21 cellular contexts compared by ENCODE assay signal in the genomic region with DNA sequence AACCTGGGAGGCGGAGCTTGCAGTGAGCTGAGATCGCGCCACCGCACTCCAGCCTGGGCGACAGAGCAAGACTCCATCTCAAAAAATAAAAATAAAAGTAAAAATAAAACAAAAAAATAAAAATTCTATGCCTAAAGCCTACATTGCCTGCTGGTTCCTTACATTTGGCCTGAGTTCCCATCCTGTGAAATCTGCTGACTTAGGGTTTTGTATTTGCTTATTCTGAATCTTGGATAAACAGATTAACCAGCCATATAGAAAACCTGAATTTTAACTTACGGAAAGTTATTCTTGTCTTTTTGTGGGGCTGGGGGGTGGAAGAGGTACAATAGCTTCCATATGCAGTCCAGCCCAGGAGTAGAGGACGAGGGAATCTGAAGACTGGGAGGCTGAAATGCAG.
DNase-seq lines count a peak whose midpoint lies in the region; ATAC-seq, FAIRE-seq and TF ChIP-seq lines count a peak whose summit lies in the region.
"Had no signal": no experiment of that assay in that cellular context is flagged by ENCODE, and none has a peak within 500 bp of the region (broad histone marks: within the 10 kb centered on the region; RNA-seq: fewer than 3 reads in every experiment).

No MANE protein-coding gene starts in this region.

- H4K5ac ChIP-seq in IMR-90 (ENCODE audit: low read depth, low read length): no peak overlapping the region
- no peak overlapping the region for H4K5ac ChIP-seq in H1 (ENCODE audit: insufficient read length, low read depth, low read length)

- TF ChIP-seq POLR2A in IMR-90 (IDR thresholded peaks at IDR 0.05; ENCODE audit: low read depth, low read length) (no peak), H1 (IDR thresholded peaks at IDR 0.05; ENCODE audit: control extremely low read depth in 1 of 2, low read depth in 2 of 2, low read length in 2 of 2) (no peak)

- H3K27ac Mint-ChIP-seq in natural killer cell: no peak overlapping the region
- H3K27ac Mint-ChIP-seq in natural killer cell treated with Interleukin-12 subunit alpha and Interleukin-12 subunit beta and Interleukin-15 and Interleukin-18, amount 100 ng/mL, for 72 hours: peak overlapping the region in 1 of 2 donors; percentile 24
- H3K27ac Mint-ChIP-seq: B cell; CD4-positive, alpha-beta T cell; CD8-positive, alpha-beta T cell had no signal

- no peak overlapping the region for H3K18ac ChIP-seq in IMR-90 (ENCODE audit: low read depth, low read length)
- no peak overlapping the region for H3K18ac ChIP-seq in H1 (ENCODE audit: extremely low read depth, low read length)

- ATAC-seq in natural killer cell (no peak), IMR-90 (ENCODE audit: low read depth) (no peak)
- ATAC-seq in natural killer cell treated with Interleukin-12 subunit alpha and Interleukin-12 subunit beta and Interleukin-15 and Interleukin-18, amount 100 ng/mL, for 72 hours: no peak
- ATAC-seq: CD8-positive, alpha-beta T cell had no signal

- H3K4me2 ChIP-seq in IMR-90 (ENCODE audit: low read depth, low read length): no peak overlapping the region
- H3K4me2 ChIP-seq in H1 (ENCODE audit: insufficient read depth in 1 of 2, low read depth in 2 of 2, low read length in 2 of 2): no peak overlapping the region
- H3K4me2 ChIP-seq: BLaER1 treated with 17β-estradiol and CSF1 and Interleukin-3, amounts not matched to agents 10 nM and 100 nM had no signal

- H3K36me3 ChIP-seq in IMR-90 (ENCODE audit: control insufficient read depth, insufficient read depth, low read length) (no peaks in the 10 kb centered on the region), H1 (ENCODE audit: control insufficient read depth in 2 of 4, insufficient read depth in 4 of 4, low read length in 3 of 4) (no peaks in the 10 kb centered on the region)

- H3K14ac ChIP-seq in IMR-90 (replicated peaks; ENCODE audit: low read depth, low read length) (no peak overlapping the region), H1 (ENCODE audit: insufficient read length) (no peak overlapping the region)

- in situ Hi-C loops in IMR-90 (cut with MboI; ENCODE audit: low sequenced_read_pairs): no loop called here

- H3K36me3 Mint-ChIP-seq in natural killer cell: no peaks in the 10 kb centered on the region
- no peaks in the 10 kb centered on the region for H3K36me3 Mint-ChIP-seq in natural killer cell treated with Interleukin-12 subunit alpha and Interleukin-12 subunit beta and Interleukin-15 and Interleukin-18, amount 100 ng/mL, for 72 hours
- H3K36me3 Mint-ChIP-seq: CD8-positive, alpha-beta T cell had no signal

- H3K9me3 ChIP-seq in IMR-90 (ENCODE audit: control insufficient read depth, insufficient read depth, low read length): no peaks in the 10 kb centered on the region
- no peaks in the 10 kb centered on the region for H3K9me3 ChIP-seq in H1 (ENCODE audit: insufficient read depth in 2 of 2, low read depth in 1 of 2, low read length in 1 of 2)
- H3K9me3 ChIP-seq: BLaER1 treated with 17β-estradiol and CSF1 and Interleukin-3, amounts not matched to agents 10 nM and 100 nM; Caco-2 had no signal

- H2BK20ac ChIP-seq in IMR-90 (ENCODE audit: low read depth, low read length): no peak overlapping the region
- no peak overlapping the region for H2BK20ac ChIP-seq in H1 (ENCODE audit: low read length)

- H3K79me2 ChIP-seq in H1 (ENCODE audit: control insufficient read depth in 1 of 2, insufficient read depth in 2 of 2, low read length in 2 of 2): no peaks in the 10 kb centered on the region

- DNase-seq in natural killer cell (no peak), IMR-90 (no peak), H1 (ENCODE audit: low read depth in 1 of 2, low spot score in 2 of 2) (no peak), kidney tubule cell (ENCODE audit: low spot score) (no peak)
- DNase-seq in natural killer cell treated with Interleukin-12 subunit alpha and Interleukin-12 subunit beta and Interleukin-15 and Interleukin-18, amount 100 ng/mL, for 72 hours (ENCODE audit: low spot score): no peak
- DNase-seq in NK-92 treated with Interleukin-12 subunit alpha and Interleukin-12 subunit beta, amount 100 ng/mL, for 24 hours (lab: John Stamatoyannopoulos, UW): no peak
- DNase-seq: 8988T; AML-193; Caco-2; Calu3; CD4-positive, alpha-beta T cell; CD8-positive, alpha-beta T cell; DMS79 treated with DMSO at 0.1 percent for 48 hours; GF-D8 had no signal

- TF ChIP-seq CTCF in natural killer cell (IDR thresholded peaks at IDR 0.05) (no peak), IMR-90 (conservative IDR thresholded peaks at IDR 0.05; ENCODE audit: low read depth, low read length) (no peak), H1 (IDR thresholded peaks at IDR 0.05; ENCODE audit: control extremely low read depth in 1 of 3, insufficient read depth in 1 of 3, low read depth in 1 of 3, low read length in 3 of 3) (no peak)

- H3K23ac ChIP-seq in IMR-90 (ENCODE audit: low read depth, low read length) (no peak overlapping the region), H1 (ENCODE audit: insufficient read length) (no peak overlapping the region)

- H3K27ac ChIP-seq in IMR-90 (ENCODE audit: insufficient read depth, low read length) (no peak overlapping the region), H1 (ENCODE audit: low read depth, low read length) (no peak overlapping the region)
- H3K27ac ChIP-seq: BLaER1 treated with 17β-estradiol and CSF1 and Interleukin-3, amounts not matched to agents 10 nM and 100 nM; C4-2B had no signal

- no peaks in the 10 kb centered on the region for H3K9me1 ChIP-seq in IMR-90 (ENCODE audit: insufficient read depth, low read length)

- H4K91ac ChIP-seq in IMR-90 (ENCODE audit: insufficient read depth, low read depth, low read length) (no peak overlapping the region), H1 (replicated peaks; ENCODE audit: insufficient read length, low read length) (no peak overlapping the region)

- H3K56ac ChIP-seq in IMR-90 (ENCODE audit: extremely low read depth, insufficient read depth, low read length) (no peak overlapping the region), H1 (replicated peaks; ENCODE audit: insufficient read length, low read depth, low read length) (no peak overlapping the region)

- H3K4ac ChIP-seq in IMR-90 (ENCODE audit: low read depth, low read length): no peak overlapping the region
- H3K4ac ChIP-seq in H1 (replicated peaks; ENCODE audit: insufficient read length, low read depth, low read length): no peak overlapping the region

- H3K27me3 ChIP-seq in IMR-90 (ENCODE audit: control insufficient read depth, insufficient read depth, low read length) (peaks cover 2% of the 10 kb centered on the region; the same call in 1 of the 2 replicates), H1 (replicated peaks in 1 of 4; ENCODE audit: control insufficient read depth in 3 of 4, extremely low read depth in 1 of 4, insufficient read depth in 3 of 4, low read length in 3 of 4) (no peaks in the 10 kb centered on the region)
- H3K27me3 ChIP-seq: BLaER1 treated with 17β-estradiol and CSF1 and Interleukin-3, amounts not matched to agents 10 nM and 100 nM had no signal

- no TSS peak for BruUV-seq in IMR-90 (replicated peaks; lab: Mats Ljungman, UMichigan)

- H2BK15ac ChIP-seq in IMR-90 (ENCODE audit: low read depth, low read length): no peak overlapping the region
- no peak overlapping the region for H2BK15ac ChIP-seq in H1 (ENCODE audit: low read length)

- no peak overlapping the region for H2BK12ac ChIP-seq in H1 (ENCODE audit: low read depth, low read length)

- peak overlapping the region; percentile 25 for H3K4me3 Mint-ChIP-seq in natural killer cell
- H3K4me3 Mint-ChIP-seq in natural killer cell treated with Interleukin-12 subunit alpha and Interleukin-12 subunit beta and Interleukin-15 and Interleukin-18, amount 100 ng/mL, for 72 hours: no peak overlapping the region
- H3K4me3 Mint-ChIP-seq: B cell; CD4-positive, alpha-beta T cell; CD8-positive, alpha-beta T cell had no signal

- H3K9ac ChIP-seq in IMR-90 (ENCODE audit: low read depth, low read length) (no peak overlapping the region), H1 (replicated peaks in 1 of 4; ENCODE audit: extremely low read depth in 1 of 4, low read depth in 3 of 4, low read length in 3 of 4) (no peak overlapping the region)
- H3K9ac ChIP-seq: BLaER1 treated with 17β-estradiol and CSF1 and Interleukin-3, amounts not matched to agents 10 nM and 100 nM had no signal

- H4K20me1 ChIP-seq in IMR-90 (ENCODE audit: insufficient read depth, low read length) (no peaks in the 10 kb centered on the region), H1 (replicated peaks in 1 of 2; ENCODE audit: control insufficient read depth in 1 of 2, insufficient read depth in 2 of 2, low read length in 2 of 2) (no peaks in the 10 kb centered on the region)
- H4K20me1 ChIP-seq: BLaER1 treated with 17β-estradiol and CSF1 and Interleukin-3, amounts not matched to agents 10 nM and 100 nM had no signal

- peaks cover 4 to 8% of the 10 kb centered on the region in 2 donors for H3K27me3 Mint-ChIP-seq in natural killer cell (ENCODE audit: low read depth in 2 of 2)
- H3K27me3 Mint-ChIP-seq in natural killer cell treated with Interleukin-12 subunit alpha and Interleukin-12 subunit beta and Interleukin-15 and Interleukin-18, amount 100 ng/mL, for 72 hours: peaks cover 0 to 2% of the 10 kb centered on the region in 2 donors

- no peak overlapping the region for H2AK9ac ChIP-seq in IMR-90 (replicated peaks; ENCODE audit: low read depth, low read length, poor library complexity)

- H3K4me1 ChIP-seq in IMR-90 (ENCODE audit: control insufficient read depth, insufficient read depth, low read length) (no peaks in the 10 kb centered on the region), H1 (replicated peaks in 1 of 4; ENCODE audit: control insufficient read depth in 3 of 4, insufficient read depth in 4 of 4, low read length in 3 of 4) (no peaks in the 10 kb centered on the region)

- H2BK120ac ChIP-seq in IMR-90 (ENCODE audit: low read depth, low read length) (no peak overlapping the region), H1 (replicated peaks; ENCODE audit: low read depth, low read length) (no peak overlapping the region)

- no peak for TF ChIP-seq RAD21 in IMR-90 (IDR thresholded peaks at IDR 0.05; ENCODE audit: low read length)
- no peak for TF ChIP-seq RAD21 in H1 (IDR thresholded peaks at IDR 0.05 in 1 of 2, conservative IDR thresholded peaks at IDR 0.05 in 1 of 2; ENCODE audit: low read depth in 2 of 2, low read length in 2 of 2)

- intact Hi-C loops in natural killer cell (cut with micrococcal nuclease) (no loop called here), IMR-90 (cut with micrococcal nuclease) (no loop called here)

- no peak for FAIRE-seq in H1 (lab: Jason Lieb, UNC)
- FAIRE-seq: A204.1, D721Med, G401.6, GM12891 had no signal

- H4K8ac ChIP-seq in IMR-90 (ENCODE audit: low read depth in 2 of 2, low read length in 2 of 2) (no peak overlapping the region), H1 (ENCODE audit: extremely low read depth, insufficient read depth, low read length) (no peak overlapping the region)

- peaks cover 49 to 53% of the 10 kb centered on the region in 2 donors for H3K4me1 Mint-ChIP-seq in natural killer cell
- peaks cover 32 to 38% of the 10 kb centered on the region in 2 donors for H3K4me1 Mint-ChIP-seq in natural killer cell treated with Interleukin-12 subunit alpha and Interleukin-12 subunit beta and Interleukin-15 and Interleukin-18, amount 100 ng/mL, for 72 hours (ENCODE audit: low read depth in 2 of 2)

- no peak overlapping the region for H2AK5ac ChIP-seq in IMR-90 (ENCODE audit: low read depth, low read length)
- H2AK5ac ChIP-seq in H1 (ENCODE audit: low read depth, low read length): no peak overlapping the region

- no peaks in the 10 kb centered on the region for H3K23me2 ChIP-seq in H1 (ENCODE audit: low read depth, low read length)

- CTCF ChIA-PET in IMR-90 (lab: Yijun Ruan, JAX) (no interaction called here), H1 (lab: Charles Lee; ENCODE audit: partially characterized antibody) (interaction anchor here (0.7 kb wide), 1 partner anchor 80 kb away, joined by 3 read pairs; no protein-coding TSS in a partner anchor)

- no peak for TF ChIP-seq EP300 in H1 (IDR thresholded peaks at IDR 0.05; ENCODE audit: borderline replicate concordance in 1 of 2, low read depth in 2 of 2, low read length in 2 of 2)

- WGBS in IMR-90 (ENCODE audit: extremely low coverage in 2 of 2, insufficient read length in 1 of 2), 2 experiments: no CpG with 5 or more reads among the region's 7 CpGs
- 91% methylated on average over 7 of the region's 7 CpGs; no CpG with 5 or more reads in 1 of the 2 experiments for WGBS in H1 (ENCODE audit: extremely low coverage in 1 of 2, insufficient coverage in 1 of 2, insufficient read length in 1 of 2, insufficient replicate concordance in 2 of 2, low coverage in 1 of 2, low lambda C conversion rate in 2 of 2, missing lambda C conversion rate in 1 of 2), 2 experiments

- H2AFZ ChIP-seq in IMR-90 (replicated peaks; ENCODE audit: low read length, poor library complexity) (no peak overlapping the region), H1 (ENCODE audit: low read length) (no peak overlapping the region)

- no peaks in the 10 kb centered on the region for H3K79me1 ChIP-seq in IMR-90 (ENCODE audit: low read depth in 1 of 2, low read length in 2 of 2)
- no peaks in the 10 kb centered on the region for H3K79me1 ChIP-seq in H1 (ENCODE audit: low read depth, low read length)

- no peak overlapping the region for H2BK5ac ChIP-seq in IMR-90 (ENCODE audit: low read depth, low read length, poor library complexity, severe bottlenecking)
- no peak overlapping the region for H2BK5ac ChIP-seq in H1 (ENCODE audit: low read depth, low read length)

- dilution Hi-C loops in IMR-90 (cut with HindIII; ENCODE audit: low sequenced_read_pairs, unreplicated experiment): no loop called here

- H3K4me3 ChIP-seq in IMR-90 (ENCODE audit: insufficient read depth, low read depth, low read length) (no peak overlapping the region), H1 (ENCODE audit: extremely low read depth in 1 of 4, insufficient read depth in 2 of 4, low read depth in 3 of 4, low read length in 4 of 4) (no peak overlapping the region)
- H3K4me3 ChIP-seq: BLaER1 treated with 17β-estradiol and CSF1 and Interleukin-3, amounts not matched to agents 10 nM and 100 nM had no signal

- H3K9me3 Mint-ChIP-seq in natural killer cell: no peaks in the 10 kb centered on the region
- H3K9me3 Mint-ChIP-seq in natural killer cell treated with Interleukin-12 subunit alpha and Interleukin-12 subunit beta and Interleukin-15 and Interleukin-18, amount 100 ng/mL, for 72 hours: no peaks in the 10 kb centered on the region
- H3K9me3 Mint-ChIP-seq: CD4-positive, alpha-beta T cell; CD8-positive, alpha-beta T cell had no signal

- POLR2A ChIA-PET in IMR-90 (lab: Charles Lee; ENCODE audit: unreplicated experiment) (no interaction called here), H1 (lab: Charles Lee; ENCODE audit: partially characterized antibody) (no interaction called here)
